ENCODE assay signal across 8 cellular contexts in the genomic region with DNA sequence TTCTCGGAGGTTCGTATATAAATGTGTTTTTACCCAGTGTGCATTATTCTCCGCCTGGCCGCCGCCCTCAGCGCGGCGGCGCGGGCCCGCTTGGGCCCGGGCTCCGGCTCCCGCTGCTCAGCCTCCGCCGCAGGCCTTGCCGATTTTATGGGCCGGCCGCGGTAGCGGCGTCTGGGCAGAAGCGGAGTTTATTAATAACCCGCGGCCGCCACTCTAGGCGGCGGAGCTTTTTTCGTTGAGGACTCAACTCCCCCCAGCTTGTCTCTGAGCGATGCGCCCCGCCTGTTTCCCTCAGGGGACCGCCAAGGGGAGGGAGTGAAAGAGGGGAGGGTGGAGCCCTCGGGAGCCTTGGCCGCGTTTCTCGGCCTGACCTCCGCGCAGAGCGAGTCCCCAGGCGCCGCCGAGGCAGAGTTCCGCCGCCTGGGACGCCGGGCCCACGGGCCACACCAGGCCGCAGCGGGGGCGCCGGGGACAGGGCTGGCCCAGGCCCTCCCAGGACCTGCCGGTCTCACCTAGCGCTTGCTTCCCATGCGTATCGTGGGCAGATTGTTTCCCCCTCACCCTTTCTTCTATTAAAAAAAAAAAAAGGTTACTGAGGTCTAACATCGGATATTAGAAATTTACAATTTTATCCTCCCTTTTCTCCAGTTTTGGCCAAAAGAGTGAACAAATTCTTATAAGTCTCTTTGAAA. TPM values are rescaled to one million over a fixed set of nuclear protein-coding genes. Genes with fewer than 3 reads are reported as not detected.
A peak's percentile ranks its signal among the peaks of the same experiment; 100 is the strongest.
DNase-seq lines count a peak whose midpoint lies in the region; ATAC-seq and TF ChIP-seq lines count a peak whose summit lies in the region.

No MANE protein-coding gene starts in this region.

- CTCF ChIA-PET in Panc1 (lab: Charles Lee): interaction anchor here (1.3 kb wide), 1 partner anchor 45 kb away, joined by 7 read pairs; no protein-coding TSS in a partner anchor

- peak overlapping the region; percentile 93 for H3K4me3 Mint-ChIP-seq in activated T-helper 2 cell treated with anti-CD3 and anti-CD28 coated beads, Interferon-gamma antibody, Interleukin-2, Interleukin-4, amounts not matched to agents 10 μg/mL and 5 μg/mL and 100 μg/mL, durations not matched to agents 14 hours and 24 hours and 36 hours (ENCODE audit: low read depth)
- peak overlapping the region; percentile 88 to 99 (median 96) for H3K4me3 Mint-ChIP-seq in naive thymus-derived CD8-positive, alpha-beta T cell

- peak; percentile 44 for ATAC-seq in GM21619 (IDR thresholded peaks at IDR 0.05; ENCODE audit: unreplicated experiment)
- ATAC-seq in Panc1: peak; percentile 75
- ATAC-seq in naive thymus-derived CD8-positive, alpha-beta T cell: peak; percentile 46 to 61

- H3K4me1 Mint-ChIP-seq in activated T-helper 2 cell treated with anti-CD3 and anti-CD28 coated beads, Interferon-gamma antibody, Interleukin-2, Interleukin-4, amounts not matched to agents 10 μg/mL and 5 μg/mL and 100 μg/mL, durations not matched to agents 14 hours and 24 hours and 36 hours (ENCODE audit: low read depth): peaks cover 18% of the 10 kb centered on the region
- H3K4me1 Mint-ChIP-seq in naive thymus-derived CD8-positive, alpha-beta T cell: peaks cover 9 to 36% (median 33%) of the 10 kb centered on the region in 4 donors

- peak overlapping the region; percentile 97 for H3K27ac Mint-ChIP-seq in activated T-helper 2 cell treated with anti-CD3 and anti-CD28 coated beads, Interferon-gamma antibody, Interleukin-2, Interleukin-4, amounts not matched to agents 10 μg/mL and 5 μg/mL and 100 μg/mL, durations not matched to agents 14 hours and 24 hours and 36 hours
- peak overlapping the region; percentile 91 to 99 (median 98) for H3K27ac Mint-ChIP-seq in naive thymus-derived CD8-positive, alpha-beta T cell

- H3K4me3 ChIP-seq in Panc1 (ENCODE audit: low read depth in 2 of 2, low read length in 2 of 2) (peak overlapping the region; percentile 67 to 80), fibroblast of mammary gland (ENCODE audit: control insufficient read depth, low read depth, low read length) (peak overlapping the region; percentile 59)

- intact Hi-C loops in Panc1 (cut with micrococcal nuclease; ENCODE audit: unreplicated experiment): loop anchor here (5.0 kb wide), 1 partner anchor 106 kb away; no protein-coding TSS in a partner anchor
- intact Hi-C loops in activated T-helper 2 cell treated with anti-CD3 and anti-CD28 coated beads, Interferon-gamma antibody, Interleukin-2, Interleukin-4, amounts not matched to agents 10 μg/mL and 5 μg/mL and 100 μg/mL, durations not matched to agents 14 hours and 24 hours and 36 hours (cut with micrococcal nuclease): loop anchor here (1.0 to 5.0 kb wide), 7 partner anchors 46 to 497 kb away; a partner anchor contains a TSS

- peak; percentile 36; the same call in 1 of the 2 replicates for TF ChIP-seq EP300 in Ishikawa (IDR thresholded peaks at IDR 0.05; ENCODE audit: borderline replicate concordance)

- H3K9me3 ChIP-seq in Panc1 (ENCODE audit: control insufficient read depth, insufficient read depth, low read depth, low read length): no peaks in the 10 kb centered on the region

- no TSS peak for BruUV-seq in Panc1 (replicated peaks; lab: Mats Ljungman, UMichigan)

- peaks cover 23% of the 10 kb centered on the region for H3K36me3 Mint-ChIP-seq in activated T-helper 2 cell treated with anti-CD3 and anti-CD28 coated beads, Interferon-gamma antibody, Interleukin-2, Interleukin-4, amounts not matched to agents 10 μg/mL and 5 μg/mL and 100 μg/mL, durations not matched to agents 14 hours and 24 hours and 36 hours (ENCODE audit: low read depth)
- H3K36me3 Mint-ChIP-seq in naive thymus-derived CD8-positive, alpha-beta T cell: peaks cover 0 to 7% (median 6%) of the 10 kb centered on the region in 3 donors

- peaks cover 23% of the 10 kb centered on the region for H3K4me1 ChIP-seq in Panc1 (ENCODE audit: control insufficient read depth, insufficient read depth, low read length)

- DNase-seq in DMS79 (lab: John Stamatoyannopoulos, UW) (peak; percentile 81), Panc1 (ENCODE audit: low read depth, low spot score) (no peak), fibroblast of mammary gland (ENCODE audit: low read depth) (peak; percentile 90)
- peak; percentile 78 for DNase-seq in activated T-helper 2 cell treated with anti-CD3 and anti-CD28 coated beads, Interferon-gamma antibody, Interleukin-2, Interleukin-4, amounts not matched to agents 10 μg/mL and 5 μg/mL and 100 μg/mL, durations not matched to agents 14 hours and 24 hours and 36 hours (ENCODE audit: low spot score)
- peak in 9 of 10 donors; percentile 61 to 90 (median 76) for DNase-seq in naive thymus-derived CD8-positive, alpha-beta T cell
- DNase-seq in stimulated activated naive CD4-positive, alpha-beta T cell (lab: John Stamatoyannopoulos, UW): peak in 5 of 6 experiments; percentile 71 to 93 (median 78)

- H3K9me3 Mint-ChIP-seq in activated T-helper 2 cell treated with anti-CD3 and anti-CD28 coated beads, Interferon-gamma antibody, Interleukin-2, Interleukin-4, amounts not matched to agents 10 μg/mL and 5 μg/mL and 100 μg/mL, durations not matched to agents 14 hours and 24 hours and 36 hours: no peaks in the 10 kb centered on the region
- H3K9me3 Mint-ChIP-seq in naive thymus-derived CD8-positive, alpha-beta T cell: peaks cover 0 to 4% (median 0%) of the 10 kb centered on the region in 9 donors

- POLR2A ChIA-PET in Panc1 (lab: Charles Lee): interaction anchor here (0.6 to 1.9 kb wide), 17 partner anchors 11 to 1343 kb away, joined by 3 to 18 read pairs (median 4); a partner anchor contains a TSS
- POLR2A ChIA-PET in naive thymus-derived CD8-positive, alpha-beta T cell (lab: Charles Lee): interaction anchor here (0.6 to 3.1 kb wide), 43 partner anchors 9 to 1474 kb away, joined by 3 to 44 read pairs (median 4); a partner anchor contains a TSS

- no peaks in the 10 kb centered on the region for H3K27me3 Mint-ChIP-seq in activated T-helper 2 cell treated with anti-CD3 and anti-CD28 coated beads, Interferon-gamma antibody, Interleukin-2, Interleukin-4, amounts not matched to agents 10 μg/mL and 5 μg/mL and 100 μg/mL, durations not matched to agents 14 hours and 24 hours and 36 hours (ENCODE audit: low read depth)
- H3K27me3 Mint-ChIP-seq in naive thymus-derived CD8-positive, alpha-beta T cell: peaks cover 0 to 1% (median 0%) of the 10 kb centered on the region in 5 donors

- no peaks in the 10 kb centered on the region; the same call in 1 of the 2 replicates for H3K36me3 ChIP-seq in Panc1 (ENCODE audit: control insufficient read depth, insufficient read depth, low read length)

- in situ Hi-C loops in Panc1 (cut with HindIII; ENCODE audit: low pct_unique_long_range_greater_than_20kb, low sequenced_read_pairs): no loop called here

- no peak for TF ChIP-seq CTCF in Panc1 (IDR thresholded peaks at IDR 0.05)
- TF ChIP-seq CTCF in fibroblast of mammary gland (conservative IDR thresholded peaks at IDR 0.05; ENCODE audit: control insufficient read depth, insufficient read depth, low read depth, low read length): no peak

- H3K27ac ChIP-seq in Panc1 (ENCODE audit: low read length): peak overlapping the region; percentile 98

- H3K27me3 ChIP-seq in Panc1 (ENCODE audit: control insufficient read depth, insufficient read depth, low read length): no peaks in the 10 kb centered on the region

- no peak for TF ChIP-seq RAD21 in Ishikawa (IDR thresholded peaks at IDR 0.05; ENCODE audit: low read depth)

TF ChIP-seq in Ishikawa, 13 proteins besides CTCF, POLR2A, EP300 and RAD21:
- TF ChIP-seq NFIC (IDR thresholded peaks at IDR 0.05): 0 out of 2 replicates have a peak, but pooled peaks have one; percentile 5
- no peak for TF ChIP-seq EGR1 (IDR thresholded peaks at IDR 0.05)
- TF ChIP-seq, protein P1, sequence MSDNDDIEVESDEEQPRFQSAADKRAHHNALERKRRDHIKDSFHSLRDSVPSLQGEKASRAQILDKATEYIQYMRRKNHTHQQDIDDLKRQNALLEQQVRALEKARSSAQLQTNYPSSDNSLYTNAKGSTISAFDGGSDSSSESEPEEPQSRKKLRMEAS (IDR thresholded peaks at IDR 0.05): peak; percentile 6; the same call in 1 of the 2 replicates

RNA-seq across cellular contexts. Expression of a gene that starts 0.4 kb away (rescaled TPM):
- 30.2 TPM for total RNA-seq in Panc1 (2021; ENCODE audit: unreplicated experiment)
- 14.9 TPM for polyA plus RNA-seq in Panc1 (2012; ENCODE audit: insufficient read length)
- total RNA-seq in activated T-helper 2 cell treated with anti-CD3 and anti-CD28 coated beads, Interferon-gamma antibody, Interleukin-2, Interleukin-4, amounts not matched to agents 10 μg/mL and 5 μg/mL and 100 μg/mL, durations not matched to agents 14 hours and 24 hours and 36 hours: 30.9 and 36.8 TPM in 2 replicates
- 10 to 100 TPM; 51.3 TPM for total RNA-seq in naive thymus-derived CD8-positive, alpha-beta T cell
- 10 to 100 TPM; 28.1 to 38.5 (median 32.9) TPM for polyA plus RNA-seq in naive thymus-derived CD8-positive, alpha-beta T cell
